In the genomic region with DNA sequence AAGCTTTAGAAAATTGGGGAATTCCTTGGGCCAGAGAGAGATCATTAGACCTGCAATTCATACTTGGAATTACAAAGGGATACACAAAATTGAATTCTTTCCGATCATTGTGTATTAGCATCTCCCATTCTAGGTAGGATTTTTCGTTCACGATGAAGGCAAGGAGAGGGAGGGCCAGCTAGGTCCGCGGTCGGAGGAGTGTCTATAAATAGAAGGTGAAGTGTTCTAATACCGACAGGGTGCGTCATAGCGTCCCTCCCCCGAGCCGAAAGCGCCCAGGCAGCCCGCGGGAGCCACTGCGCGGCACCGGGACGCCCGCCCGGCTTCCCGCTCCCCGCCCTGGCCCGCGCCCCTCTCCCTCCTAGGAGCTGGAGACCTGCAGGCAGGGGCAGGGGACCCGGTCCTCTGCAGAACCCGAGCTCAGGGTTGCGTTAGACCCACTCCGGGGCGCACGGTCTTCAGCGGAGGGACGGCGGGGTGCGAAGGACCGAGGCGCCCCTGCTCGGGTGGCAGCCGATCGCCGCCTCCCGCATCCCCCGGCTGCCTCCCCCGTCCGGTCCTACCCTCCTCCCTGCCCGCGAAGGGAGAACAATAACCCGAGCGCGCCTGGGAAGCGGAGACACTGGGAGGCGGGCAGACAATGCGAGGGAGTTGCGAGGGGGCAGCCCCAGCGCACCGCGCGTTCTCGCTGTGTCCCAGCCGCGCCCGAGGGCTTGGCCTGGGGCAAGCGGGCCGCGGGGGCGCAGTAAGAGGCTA, we compare ENCODE assay signal across 8 cellular contexts.
A peak's percentile ranks its signal among the peaks of the same experiment; 100 is the strongest.
DNase-seq lines count a peak whose midpoint lies in the region; ATAC-seq, FAIRE-seq and TF ChIP-seq lines count a peak whose summit lies in the region.

No MANE protein-coding gene starts in this region.

- peak overlapping the region; percentile 61 for H4K5ac ChIP-seq in H1 (ENCODE audit: insufficient read length, low read depth, low read length)

- H3K4me1 ChIP-seq in H1 (replicated peaks in 1 of 4; ENCODE audit: control insufficient read depth in 3 of 4, insufficient read depth in 4 of 4, low read length in 3 of 4), result peaks cover 2 to 7% (median 3%) of the 10 kb centered on the region in 4 experiments; a peak in 4 of 7 replicates
- H3K4me1 ChIP-seq in mesodermal cell (ENCODE audit: control insufficient read depth, insufficient read depth, low read length, poor library complexity, severe bottlenecking), result peaks cover 18% of the 10 kb centered on the region

- H3K9me3 ChIP-seq in H1 (ENCODE audit: insufficient read depth in 2 of 2, low read depth in 1 of 2, low read length in 1 of 2), result no peaks in the 10 kb centered on the region
- no peaks in the 10 kb centered on the region for H3K9me3 ChIP-seq in mesodermal cell (ENCODE audit: control insufficient read depth, low read length)

- no peak overlapping the region for H2BK12ac ChIP-seq in H1 (ENCODE audit: low read depth, low read length)

- 1% methylated on average over 47 of the region's 65 CpGs; no CpG with 5 or more reads in 1 of the 2 experiments for WGBS in H1 (ENCODE audit: extremely low coverage in 1 of 2, insufficient coverage in 1 of 2, insufficient read length in 1 of 2, insufficient replicate concordance in 2 of 2, low coverage in 1 of 2, low lambda C conversion rate in 2 of 2, missing lambda C conversion rate in 1 of 2), 2 experiments
- 0% methylated on average over 34 to 59 of the region's 65 CpGs for WGBS in mesodermal cell (ENCODE audit: insufficient coverage in 2 of 2), 2 experiments

- CTCF ChIA-PET in H1 (lab: Charles Lee; ENCODE audit: partially characterized antibody), result interaction anchor here (0.8 to 1.3 kb wide), 5 partner anchors 15 to 114 kb away, joined by 3 read pairs; partner anchors contain the start of gene SERTAD2

- no peak overlapping the region for H2BK20ac ChIP-seq in H1 (ENCODE audit: low read length)

- no peak overlapping the region for H3K14ac ChIP-seq in H1 (ENCODE audit: insufficient read length)

- H3K4me2 ChIP-seq in H1 (ENCODE audit: insufficient read depth in 1 of 2, low read depth in 2 of 2, low read length in 2 of 2), result peak overlapping the region; percentile 75 to 84

- H3K23ac ChIP-seq in H1 (ENCODE audit: insufficient read length), result no peak overlapping the region

- peaks cover 7% of the 10 kb centered on the region; the same call in 1 of the 2 replicates for H3K23me2 ChIP-seq in H1 (ENCODE audit: low read depth, low read length)

- H3K4ac ChIP-seq in H1 (replicated peaks; ENCODE audit: insufficient read length, low read depth, low read length), result no peak overlapping the region

- TF ChIP-seq EP300 in H1 (IDR thresholded peaks at IDR 0.05; ENCODE audit: borderline replicate concordance in 1 of 2, low read depth in 2 of 2, low read length in 2 of 2), result no peak

- peak; percentile 89 for ATAC-seq in GM19463 (IDR thresholded peaks at IDR 0.05; ENCODE audit: unreplicated experiment)

- H2BK5ac ChIP-seq in H1 (ENCODE audit: low read depth, low read length), result no peak overlapping the region

- TF ChIP-seq POLR2A in H1 (IDR thresholded peaks at IDR 0.05; ENCODE audit: control extremely low read depth in 1 of 2, low read depth in 2 of 2, low read length in 2 of 2), result peak in 1 of 2 experiments; percentile 53; a peak in 1 of 3 replicates

- peak; percentile 81 for DNase-seq in COR-L47 (lab: John Stamatoyannopoulos, UW)
- DNase-seq in HK-2 (ENCODE audit: unreplicated experiment), result peak; percentile 86
- peak; percentile 68 for DNase-seq in NCI-H82 treated with DMSO at 0.1 percent for 48 hours (lab: John Stamatoyannopoulos, UW; ENCODE audit: unreplicated experiment)
- peak; percentile 38 to 58 (median 45) for DNase-seq in activated CD8-positive, alpha-beta memory T cell treated with anti-CD3 and anti-CD28 coated beads for 48 hours (ENCODE audit: low read depth in 2 of 3, low spot score in 2 of 3)
- DNase-seq in H1 (ENCODE audit: low read depth in 1 of 2, low spot score in 2 of 2), result peak; percentile 46 to 82
- peak; percentile 50 for DNase-seq in stimulated activated CD8-positive, alpha-beta memory T cell treated with anti-CD3 and anti-CD28 coated beads, Interleukin-15, amount 100 ng/mL, for 24 hours (ENCODE audit: low read depth)

- H4K91ac ChIP-seq in H1 (replicated peaks; ENCODE audit: insufficient read length, low read length), result no peak overlapping the region

- H3K79me1 ChIP-seq in H1 (ENCODE audit: low read depth, low read length), result no peaks in the 10 kb centered on the region

- no peak for TF ChIP-seq CTCF in H1 (IDR thresholded peaks at IDR 0.05; ENCODE audit: control extremely low read depth in 1 of 3, insufficient read depth in 1 of 3, low read depth in 1 of 3, low read length in 3 of 3)

- H3K4me3 ChIP-seq in H1 (ENCODE audit: extremely low read depth in 1 of 4, insufficient read depth in 2 of 4, low read depth in 3 of 4, low read length in 4 of 4) (peak overlapping the region; percentile 51 to 79 (median 59)), mesodermal cell (ENCODE audit: extremely low read depth, insufficient read depth, low read length, poor library complexity, severe bottlenecking) (peak overlapping the region; percentile 48)

- H4K20me1 ChIP-seq in H1 (replicated peaks in 1 of 2; ENCODE audit: control insufficient read depth in 1 of 2, insufficient read depth in 2 of 2, low read length in 2 of 2), result no peaks in the 10 kb centered on the region

- H3K27me3 ChIP-seq in H1 (replicated peaks in 1 of 4; ENCODE audit: control insufficient read depth in 3 of 4, extremely low read depth in 1 of 4, insufficient read depth in 3 of 4, low read length in 3 of 4), result peaks cover 3 to 23% (median 16%) of the 10 kb centered on the region in 4 experiments

- H3K9ac ChIP-seq in H1 (replicated peaks in 1 of 4; ENCODE audit: extremely low read depth in 1 of 4, low read depth in 3 of 4, low read length in 3 of 4), result peak overlapping the region; percentile 44 to 60 (median 56); a peak in 6 of 7 replicates

- H3K27ac ChIP-seq in H1 (ENCODE audit: low read depth, low read length) (no peak overlapping the region), mesodermal cell (ENCODE audit: low read depth, low read length, severe bottlenecking) (peak overlapping the region; percentile 97)

- H2AK5ac ChIP-seq in H1 (ENCODE audit: low read depth, low read length), result no peak overlapping the region

- no peaks in the 10 kb centered on the region for H3K79me2 ChIP-seq in H1 (ENCODE audit: control insufficient read depth in 1 of 2, insufficient read depth in 2 of 2, low read length in 2 of 2)

- H3K18ac ChIP-seq in H1 (ENCODE audit: extremely low read depth, low read length), result peak overlapping the region; percentile 54; the same call in 1 of the 2 replicates

- peak overlapping the region; percentile 83 for H2AFZ ChIP-seq in H1 (ENCODE audit: low read length)

- H4K8ac ChIP-seq in H1 (ENCODE audit: extremely low read depth, insufficient read depth, low read length), result peak overlapping the region; percentile 79

- H2BK120ac ChIP-seq in H1 (replicated peaks; ENCODE audit: low read depth, low read length), result no peak overlapping the region

- H3K36me3 ChIP-seq in H1 (ENCODE audit: control insufficient read depth in 2 of 4, insufficient read depth in 4 of 4, low read length in 3 of 4) (no peaks in the 10 kb centered on the region), mesodermal cell (ENCODE audit: control insufficient read depth, insufficient read depth, low read length) (no peaks in the 10 kb centered on the region)

- TF ChIP-seq RAD21 in H1 (IDR thresholded peaks at IDR 0.05 in 1 of 2, conservative IDR thresholded peaks at IDR 0.05 in 1 of 2; ENCODE audit: low read depth in 2 of 2, low read length in 2 of 2), result peak in 1 of 2 experiments; percentile 10; a peak in 1 of 4 replicates

- H2BK15ac ChIP-seq in H1 (ENCODE audit: low read length), result no peak overlapping the region

- peak overlapping the region; percentile 78 for H3K56ac ChIP-seq in H1 (replicated peaks; ENCODE audit: insufficient read length, low read depth, low read length)

- POLR2A ChIA-PET in H1 (lab: Charles Lee; ENCODE audit: partially characterized antibody), result interaction anchor here (0.9 to 1.3 kb wide), 3 partner anchors 13 to 113 kb away, joined by 3 to 5 read pairs (median 3); no protein-coding TSS in a partner anchor

- no peak for FAIRE-seq in H1 (lab: Jason Lieb, UNC)

TF ChIP-seq in H1, 55 proteins besides CTCF, POLR2A, EP300 and RAD21 (continues in another document):
- peak; percentile 70 for TF ChIP-seq SUZ12 (IDR thresholded peaks at IDR 0.05; ENCODE audit: low read length)
- TF ChIP-seq SRF (IDR thresholded peaks at IDR 0.05; ENCODE audit: low read depth, low read length), result no peak
- no peak for TF ChIP-seq CBX8 (IDR thresholded peaks at IDR 0.05; ENCODE audit: borderline replicate concordance, low read depth, low read length)
- no peak for TF ChIP-seq ZNF274 (IDR thresholded peaks at IDR 0.05; ENCODE audit: borderline replicate concordance, extremely low read depth, low read length)
- no peak for TF ChIP-seq POU5F1 (IDR thresholded peaks at IDR 0.05; ENCODE audit: low read depth, low read length)
- no peak for TF ChIP-seq GTF2F1 (IDR thresholded peaks at IDR 0.05; ENCODE audit: borderline replicate concordance, low read depth, low read length)
- TF ChIP-seq CREB1 (IDR thresholded peaks at IDR 0.05), result peak; percentile 64
- no peak for TF ChIP-seq NANOG (IDR thresholded peaks at IDR 0.05; ENCODE audit: insufficient read depth, low read depth, low read length, poor library complexity, severe bottlenecking)
- TF ChIP-seq EZH2 (IDR thresholded peaks at IDR 0.05; ENCODE audit: low read depth, low read length, severe bottlenecking), result peak; percentile 45
- TF ChIP-seq CTBP2 (IDR thresholded peaks at IDR 0.05; ENCODE audit: borderline replicate concordance, insufficient read depth, insufficient read length, low read length), result no peak
- peak; percentile 47 for TF ChIP-seq TBP (IDR thresholded peaks at IDR 0.05; ENCODE audit: low read depth, low read length)
- TF ChIP-seq JUND (IDR thresholded peaks at IDR 0.05; ENCODE audit: low read length), result peak; percentile 54; the same call in 1 of the 2 replicates
- TF ChIP-seq TAF7 (optimal IDR thresholded peaks at IDR 0.05; ENCODE audit: borderline replicate concordance, low read depth, low read length), result no peak
- TF ChIP-seq ASH2L (IDR thresholded peaks at IDR 0.05; ENCODE audit: low read length), result peak; percentile 93
- 0 out of 2 replicates have a peak, but pooled peaks have one; percentile 48 for TF ChIP-seq TAF1 (IDR thresholded peaks at IDR 0.05; ENCODE audit: low read depth, low read length)
- TF ChIP-seq, protein P1, sequence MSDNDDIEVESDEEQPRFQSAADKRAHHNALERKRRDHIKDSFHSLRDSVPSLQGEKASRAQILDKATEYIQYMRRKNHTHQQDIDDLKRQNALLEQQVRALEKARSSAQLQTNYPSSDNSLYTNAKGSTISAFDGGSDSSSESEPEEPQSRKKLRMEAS (IDR thresholded peaks at IDR 0.05), result peak; percentile 31
- TF ChIP-seq BCL11A (IDR thresholded peaks at IDR 0.05; ENCODE audit: low read depth in 2 of 2, low read length in 2 of 2), result no peak
- TF ChIP-seq EGR1 (IDR thresholded peaks at IDR 0.05; ENCODE audit: borderline replicate concordance, low read depth, low read length), result no peak
- peak; percentile 55; the same call in 1 of the 2 replicates for TF ChIP-seq PHF8 (conservative IDR thresholded peaks at IDR 0.05; ENCODE audit: low read depth, low read length)
